Comparison of ENCODE assay signal across 13 cellular contexts in the genomic region with DNA sequence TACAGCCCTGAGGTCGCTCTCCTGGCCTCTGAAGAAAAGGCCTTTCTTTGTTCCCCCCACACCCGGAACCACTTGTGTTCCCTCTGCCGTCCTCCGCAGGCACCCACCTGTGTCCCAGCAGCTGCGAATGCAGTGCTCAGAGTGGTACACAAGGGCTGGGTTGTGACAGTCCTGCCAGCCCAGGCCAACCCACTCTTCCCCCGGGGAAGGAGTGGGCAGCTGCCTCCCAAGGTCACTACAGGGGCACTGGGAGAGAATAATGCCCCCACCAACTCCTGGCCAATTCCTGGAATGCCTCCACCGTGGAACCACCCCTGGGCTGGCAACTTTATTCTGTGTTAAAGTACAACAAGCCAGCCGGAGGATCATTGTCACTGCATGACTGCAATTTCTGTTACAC. TPM values are rescaled to one million over a fixed set of nuclear protein-coding genes. Genes with fewer than 3 reads are reported as not detected.
DNase-seq lines count a peak whose midpoint lies in the region; ATAC-seq, FAIRE-seq and TF ChIP-seq lines count a peak whose summit lies in the region.
"Had no signal": no experiment of that assay in that cellular context is flagged by ENCODE, and none has a peak within 500 bp of the region (broad histone marks: within the 10 kb centered on the region; RNA-seq: fewer than 3 reads in every experiment).

No MANE protein-coding gene starts in this region.

- H3K9me3 ChIP-seq in neural progenitor cell (ENCODE audit: low read depth), result no peaks in the 10 kb centered on the region
- H3K9me3 ChIP-seq: SK-N-SH had no signal

- H3K27ac Mint-ChIP-seq in CD14-positive monocyte (peak overlapping the region in 4 of 7 donors; percentile 4 to 70 (median 48)), brain (peak overlapping the region in 3 of 5 experiments; percentile 79 to 84 (median 83)), neural progenitor cell (peak overlapping the region; percentile 96)

- no peaks in the 10 kb centered on the region for H3K27me3 ChIP-seq in neural progenitor cell

- peak; percentile 3 for ATAC-seq in HG03060 (IDR thresholded peaks at IDR 0.05; ENCODE audit: low read depth, unreplicated experiment)
- no peak for ATAC-seq in GM19324 (IDR thresholded peaks at IDR 0.05; ENCODE audit: low FRiP score, unreplicated experiment)

- H3K4me2 ChIP-seq in neural progenitor cell, result peak overlapping the region; percentile 13
- H3K4me2 ChIP-seq: SK-N-SH had no signal

- intact Hi-C loops in CD14-positive monocyte (cut with micrococcal nuclease), result no loop called here

- no peak overlapping the region for H2AFZ ChIP-seq in neural progenitor cell (replicated peaks)

- H3K9me3 Mint-ChIP-seq in CD14-positive monocyte, result no peaks in the 10 kb centered on the region
- H3K9me3 Mint-ChIP-seq in brain, result peaks cover 0 to 3% (median 0%) of the 10 kb centered on the region in 5 experiments
- no peaks in the 10 kb centered on the region for H3K9me3 Mint-ChIP-seq in neural progenitor cell

- H3K4me1 Mint-ChIP-seq in CD14-positive monocyte (peaks cover 60% of the 10 kb centered on the region), brain (peaks cover 76% of the 10 kb centered on the region), neural progenitor cell (peaks cover 73% of the 10 kb centered on the region)

- no peak for FAIRE-seq in RCC 7860 (lab: Jason Lieb, UNC)

- peaks cover 25 to 42% of the 10 kb centered on the region in 2 donors for H3K36me3 Mint-ChIP-seq in CD14-positive monocyte
- H3K36me3 Mint-ChIP-seq in brain, result no peaks in the 10 kb centered on the region
- peaks cover 17% of the 10 kb centered on the region for H3K36me3 Mint-ChIP-seq in neural progenitor cell

- H3K4me3 ChIP-seq in neural progenitor cell, result no peak overlapping the region

- H3K36me3 ChIP-seq in neural progenitor cell, result no peaks in the 10 kb centered on the region

- DNase-seq in CD14-positive monocyte (ENCODE audit: low spot score) (no peak), neural progenitor cell (ENCODE audit: low spot score) (no peak), RCC 7860 (ENCODE audit: low spot score) (no peak), cortex of kidney (lab: John Stamatoyannopoulos, UW) (no peak), Ammon's horn (ENCODE audit: low spot score) (no peak)
- DNase-seq: activated CD4-positive, alpha-beta T cell treated with anti-CD3 and anti-CD28 coated beads, Interleukin-2, amount 50 U/mL, for 1 hour; midbrain; NCI-H1092; SK-N-SH had no signal

- no peaks in the 10 kb centered on the region for H4K20me1 ChIP-seq in neural progenitor cell (ENCODE audit: low read depth)

- TF ChIP-seq CTCF in CD14-positive monocyte (IDR thresholded peaks at IDR 0.05), result no peak
- TF ChIP-seq CTCF in brain (conservative IDR thresholded peaks at IDR 0.05), result no peak
- no peak for TF ChIP-seq CTCF in neural progenitor cell (IDR thresholded peaks at IDR 0.05)

- H3K79me2 ChIP-seq in neural progenitor cell (ENCODE audit: low read depth), result no peaks in the 10 kb centered on the region

- H3F3A ChIP-seq in neural progenitor cell (ENCODE audit: low read depth), result no peaks in the 10 kb centered on the region

- peaks cover 11% of the 10 kb centered on the region for H3K4me1 ChIP-seq in neural progenitor cell

- H3K27me3 Mint-ChIP-seq in CD14-positive monocyte (ENCODE audit: low read depth in 3 of 3) (peaks cover 0 to 4% (median 2%) of the 10 kb centered on the region in 3 donors), brain (peaks cover 2% of the 10 kb centered on the region), neural progenitor cell (ENCODE audit: insufficient read depth, low read depth) (no peaks in the 10 kb centered on the region)

- H3K27ac ChIP-seq in neural progenitor cell, result no peak overlapping the region
- H3K27ac ChIP-seq: C4-2B had no signal

- H3K9ac ChIP-seq in neural progenitor cell, result no peak overlapping the region
- H3K9ac ChIP-seq: SK-N-SH had no signal

- H3K4me3 Mint-ChIP-seq in CD14-positive monocyte, result no peak overlapping the region
- no peak overlapping the region for H3K4me3 Mint-ChIP-seq in brain
- no peak overlapping the region for H3K4me3 Mint-ChIP-seq in neural progenitor cell

RNA-seq across cellular contexts. Expression of a gene that starts 10.0 kb away (rescaled TPM):
- polyA plus RNA-seq in CD14-positive monocyte (10 to 100 TPM; 20.0 to 21.7 TPM), brain (ENCODE audit: insufficient read depth, low read depth, low replicate concordance) (12.9 TPM)
- total RNA-seq in neural progenitor cell (ENCODE audit: low replicate concordance), result 3.4 and 9.1 TPM in 2 replicates
- polyA plus RNA-seq: SK-N-SH had no signal
